Comparison of ENCODE assay signal across 30 cellular contexts in genomic region chr1:160123726-160124125, GRCh38. TPM values are rescaled to one million over a fixed set of nuclear protein-coding genes. Genes with fewer than 3 reads are reported as not detected.
DNase-seq lines count a peak whose midpoint lies in the region; ATAC-seq and TF ChIP-seq lines count a peak whose summit lies in the region.
"Had no signal": no experiment of that assay in that cellular context is flagged by ENCODE, and none has a peak within 500 bp of the region (broad histone marks: within the 10 kb centered on the region; RNA-seq: fewer than 3 reads in every experiment).

No MANE protein-coding gene starts in this region.

- H3K4me1 Mint-ChIP-seq in MCF 10A (ENCODE audit: insufficient read depth, unreplicated experiment), result peaks cover 34% of the 10 kb centered on the region
- H3K4me1 Mint-ChIP-seq: activated naive CD8-positive, alpha-beta T cell treated with anti-CD3 and anti-CD28 coated beads, Interleukin-2, amount 50 U/mL, for 24 hours; IgD-negative memory B cell; immature natural killer cell; memory B cell had no signal

- peak overlapping the region; percentile 93 for H3K27ac Mint-ChIP-seq in MCF 10A (ENCODE audit: low read depth, unreplicated experiment)
- H3K27ac Mint-ChIP-seq: activated naive CD8-positive, alpha-beta T cell treated with anti-CD3 and anti-CD28 coated beads, Interleukin-2, amount 50 U/mL, for 24 hours; activated T-cell treated with anti-CD3 and anti-CD28 coated beads, Interleukin-2, amount 50 U/mL, for 72 hours; CD14-positive monocyte; IgD-negative memory B cell; immature natural killer cell; memory B cell; neural progenitor cell had no signal

- no TSS peak for BruUV-seq in MCF 10A (replicated peaks; lab: Mats Ljungman, UMichigan)

- TF ChIP-seq CTCF in MCF 10A (IDR thresholded peaks at IDR 0.05; ENCODE audit: unreplicated experiment) (no peak), breast epithelium (IDR thresholded peaks at IDR 0.05) (no peak), thoracic aorta (IDR thresholded peaks at IDR 0.05) (no peak), thyroid gland (IDR thresholded peaks at IDR 0.05) (no peak)

- no peaks in the 10 kb centered on the region for H3K27me3 ChIP-seq in breast epithelium
- no peaks in the 10 kb centered on the region for H3K27me3 ChIP-seq in SJSA1 (replicated peaks)
- no peaks in the 10 kb centered on the region for H3K27me3 ChIP-seq in muscle layer of colon (ENCODE audit: control insufficient read depth in 1 of 2, insufficient read depth in 2 of 2, low read length in 2 of 2)
- H3K27me3 ChIP-seq in thoracic aorta (replicated peaks; ENCODE audit: insufficient read depth), result no peaks in the 10 kb centered on the region
- no peaks in the 10 kb centered on the region for H3K27me3 ChIP-seq in thyroid gland
- H3K27me3 ChIP-seq: neural progenitor cell, pancreas, spleen, stomach, transverse colon had no signal

- H3K27ac ChIP-seq in breast epithelium (no peak overlapping the region), SJSA1 (peak overlapping the region; percentile 84), muscle layer of colon (ENCODE audit: low read depth, low read length) (peak overlapping the region; percentile 14), thoracic aorta (peak overlapping the region; percentile 38 to 67), thyroid gland (no peak overlapping the region)
- H3K27ac ChIP-seq: 22Rv1, neural progenitor cell, pancreas, spleen had no signal

- no peaks in the 10 kb centered on the region for H3K9me3 Mint-ChIP-seq in MCF 10A (ENCODE audit: unreplicated experiment)
- H3K9me3 Mint-ChIP-seq: activated naive CD8-positive, alpha-beta T cell treated with anti-CD3 and anti-CD28 coated beads, Interleukin-2, amount 50 U/mL, for 24 hours; activated T-cell treated with anti-CD3 and anti-CD28 coated beads, Interleukin-2, amount 50 U/mL, for 72 hours; IgD-negative memory B cell; immature natural killer cell; memory B cell; neural progenitor cell had no signal

- DNase-seq in MCF 10A (ENCODE audit: unreplicated experiment), result no peak
- no peak for DNase-seq in breast epithelium (ENCODE audit: low spot score in 2 of 2)
- no peak for DNase-seq in SJSA1 (ENCODE audit: low read depth in 1 of 2, low spot score in 2 of 2)
- DNase-seq in thoracic aorta (ENCODE audit: low spot score), result no peak
- no peak for DNase-seq in NCI-H510A treated with DMSO at 0.1 percent for 48 hours (lab: John Stamatoyannopoulos, UW)
- DNase-seq in thyroid gland, result no peak
- DNase-seq: activated CD4-positive, alpha-beta T cell treated with anti-CD3 and anti-CD28 coated beads, Interleukin-2, amount 50 U/mL, for 48 hours; activated CD4-positive, CD25-positive, alpha-beta regulatory T cell treated with anti-CD3 and anti-CD28 coated beads, Interleukin-2, amount 50 U/mL, for 72 hours; activated naive CD8-positive, alpha-beta T cell treated with anti-CD3 and anti-CD28 coated beads, Interleukin-2, amount 50 U/mL, for 24 hours; activated T-cell treated with anti-CD3 and anti-CD28 coated beads, Interleukin-2, amount 50 U/mL, for 72 hours; immature natural killer cell; NCI-H1694; pancreas; retina; RPMI8226; stimulated activated CD8-positive, alpha-beta memory T cell treated with anti-CD3 and anti-CD28 coated beads, Interleukin-4, amount 100 ng/mL, for 48 hours; stomach; transverse colon had no signal

- H3K36me3 Mint-ChIP-seq in MCF 10A (ENCODE audit: insufficient read depth, unreplicated experiment), result peaks cover 6% of the 10 kb centered on the region
- H3K36me3 Mint-ChIP-seq: CD14-positive monocyte, IgD-negative memory B cell, immature natural killer cell, memory B cell had no signal

- H3K9ac ChIP-seq in muscle layer of colon (ENCODE audit: low read length), result no peak overlapping the region
- H3K9ac ChIP-seq: neural progenitor cell had no signal

- POLR2A ChIA-PET in MCF 10A (lab: Yijun Ruan, JAX), result interaction anchor here (0.6 to 3.0 kb wide), 11 partner anchors 13 to 162 kb away, joined by 3 to 16 read pairs (median 4); partner anchors contain the start of genes DCAF8, IGSF8 and PIGM

- H3K27me3 Mint-ChIP-seq in MCF 10A (ENCODE audit: insufficient read depth, unreplicated experiment), result no peaks in the 10 kb centered on the region

- H3K9me3 ChIP-seq in breast epithelium (no peaks in the 10 kb centered on the region), SJSA1 (replicated peaks) (no peaks in the 10 kb centered on the region), muscle layer of colon (ENCODE audit: low read length) (no peaks in the 10 kb centered on the region), thoracic aorta (no peaks in the 10 kb centered on the region), thyroid gland (no peaks in the 10 kb centered on the region)
- H3K9me3 ChIP-seq: pancreas, spleen, stomach, transverse colon had no signal

- H3K36me3 ChIP-seq in breast epithelium (no peaks in the 10 kb centered on the region), SJSA1 (no peaks in the 10 kb centered on the region), muscle layer of colon (ENCODE audit: insufficient read depth, low read length) (peaks cover 75% of the 10 kb centered on the region), thoracic aorta (peaks cover 60% of the 10 kb centered on the region), thyroid gland (no peaks in the 10 kb centered on the region)
- H3K36me3 ChIP-seq: pancreas, spleen, transverse colon had no signal

- intact Hi-C loops in MCF 10A (cut with micrococcal nuclease) (loop anchor here (2.0 kb wide), 1 partner anchor 25 kb away; no protein-coding TSS in a partner anchor), breast epithelium (cut with DNase I; ENCODE audit: low total_unique reads) (no loop called here), thyroid gland (cut with DNase I) (no loop called here)

- TF ChIP-seq POLR2A in breast epithelium (IDR thresholded peaks at IDR 0.05) (no peak), thyroid gland (IDR thresholded peaks at IDR 0.05) (no peak)

- H3K4me3 Mint-ChIP-seq in MCF 10A (ENCODE audit: unreplicated experiment), result peak overlapping the region; percentile 26
- H3K4me3 Mint-ChIP-seq: activated naive CD8-positive, alpha-beta T cell treated with anti-CD3 and anti-CD28 coated beads, Interleukin-2, amount 50 U/mL, for 24 hours; activated T-cell treated with anti-CD3 and anti-CD28 coated beads, Interleukin-2, amount 50 U/mL, for 72 hours; CD14-positive monocyte; IgD-negative memory B cell; immature natural killer cell; memory B cell; neural progenitor cell had no signal

- H3K4me3 ChIP-seq in breast epithelium (no peak overlapping the region), SJSA1 (no peak overlapping the region), muscle layer of colon (ENCODE audit: low read depth in 1 of 2, low read length in 2 of 2) (no peak overlapping the region), thoracic aorta (no peak overlapping the region), thyroid gland (replicated peaks in 1 of 3) (no peak overlapping the region)
- H3K4me3 ChIP-seq: neural progenitor cell, pancreas, spleen, stomach, transverse colon had no signal

- H3K4me1 ChIP-seq in breast epithelium, result no peaks in the 10 kb centered on the region
- peaks cover 45% of the 10 kb centered on the region for H3K4me1 ChIP-seq in SJSA1 (replicated peaks)
- peaks cover 24% of the 10 kb centered on the region for H3K4me1 ChIP-seq in muscle layer of colon (ENCODE audit: insufficient read depth, low read length)
- peaks cover 29 to 91% of the 10 kb centered on the region in 2 donors for H3K4me1 ChIP-seq in thoracic aorta (ENCODE audit: control insufficient read depth in 1 of 2, low read depth in 2 of 2)
- peaks cover 0 to 13% of the 10 kb centered on the region in 2 donors for H3K4me1 ChIP-seq in thyroid gland
- H3K4me1 ChIP-seq: pancreas had no signal

- ATAC-seq in thoracic aorta (ENCODE audit: insufficient number of reproducible peaks, low FRiP score, low read depth) (no peak), SK-N-SH treated with all-trans-retinoic acid at 6 μM for 48 hours (no peak)
- ATAC-seq: activated naive CD8-positive, alpha-beta T cell treated with anti-CD3 and anti-CD28 coated beads, Interleukin-2, amount 50 U/mL, for 24 hours; activated T-cell treated with anti-CD3 and anti-CD28 coated beads, Interleukin-2, amount 50 U/mL, for 72 hours; HCT116; pancreas had no signal

- CTCF ChIA-PET in MCF 10A (lab: Yijun Ruan, JAX), result interaction anchor here (0.6 to 5.6 kb wide), 27 partner anchors 10 to 286 kb away, joined by 3 to 56 read pairs (median 4); partner anchors contain the start of genes CASQ1, DCAF8 and KCNJ10

TF ChIP-seq in SK-N-SH treated with all-trans-retinoic acid at 6 μM for 48 hours, 23 proteins besides CTCF, POLR2A, EP300 and RAD21 (continues in another document):
- TF ChIP-seq ZFP3 (CRISPR knock-in tag; IDR thresholded peaks at IDR 0.05) (no peak), ISL1 (CRISPR knock-in tag; IDR thresholded peaks at IDR 0.05) (no peak), RARB (CRISPR knock-in tag; IDR thresholded peaks at IDR 0.05) (no peak)

RNA-seq across cellular contexts. Expression of gene ATP1A2, which starts 8.2 kb away (rescaled TPM):
- total RNA-seq in MCF 10A (2022) (0.07 TPM in 1 of 2 replicates, not detected in the other), breast epithelium (100 to 1,000 TPM in 1 of 3 donors, 1 to 10 TPM in 2; 3.9 to 229 (median 6.4) TPM), thoracic aorta (100 to 1,000 TPM in 1 of 2 donors, 10 to 100 TPM in 1; 86.0 to 146 TPM), thyroid gland (1 to 10 TPM; 1.1 to 4.2 (median 2.6) TPM)
- total RNA-seq in SJSA1 (2014; rRNA removed; shearing (Covaris generic)), result 1.2 TPM in 1 of 2 replicates, not detected in the other
- total RNA-seq: activated T-cell treated with anti-CD3 and anti-CD28 coated beads, Interleukin-2, amount 50 U/mL, for 72 hours; dermis microvascular lymphatic vessel endothelial cell; T-helper 2 cell treated with Interferon-gamma antibody and Interleukin-4, amounts not matched to agents 100 ng/mL and 5 ng/mL, for 36 hours had no signal

RNA-seq across cellular contexts. Expression of gene IGSF8, which starts 25.3 kb away (rescaled TPM):
- total RNA-seq in MCF 10A (2022) (13.8 and 19.7 TPM in 2 replicates), breast epithelium (10 to 100 TPM; 21.0 to 35.7 (median 24.5) TPM), thoracic aorta (10 to 100 TPM; 29.6 to 40.8 TPM), thyroid gland (10 to 100 TPM; 24.3 to 36.5 (median 28.2) TPM)
- total RNA-seq in SJSA1 (2014; rRNA removed; shearing (Covaris generic)), result 30.6 and 41.7 TPM in 2 replicates

RNA-seq across cellular contexts. Expression of gene ATP1A4, which starts 27.7 kb away (rescaled TPM):
- total RNA-seq in MCF 10A (2022) (not detected in 2 replicates), breast epithelium (1 to 10 TPM in 1 of 3 donors, not detected in 2; 4.5 TPM), thoracic aorta (1 to 10 TPM in 1 of 2 donors, under 1 TPM in 1; 0.68 to 1.1 TPM), thyroid gland (not detected)
- not detected in 2 replicates for total RNA-seq in SJSA1 (2014; rRNA removed; shearing (Covaris generic))
- total RNA-seq: activated T-cell treated with anti-CD3 and anti-CD28 coated beads, Interleukin-2, amount 50 U/mL, for 72 hours; dermis microvascular lymphatic vessel endothelial cell; fibroblast of lung; pancreas; T-helper 2 cell treated with Interferon-gamma antibody and Interleukin-4, amounts not matched to agents 100 ng/mL and 5 ng/mL, for 36 hours had no signal

RNA-seq across cellular contexts. Expression of gene KCNJ9, which starts 42.4 kb away (rescaled TPM):
- total RNA-seq in MCF 10A (2022), result 0.07 TPM in 1 of 2 replicates, not detected in the other
- total RNA-seq in breast epithelium, result not detected
- not detected in 2 replicates for total RNA-seq in SJSA1 (2014; rRNA removed; shearing (Covaris generic))
- total RNA-seq in thoracic aorta, result under 1 TPM in 1 of 2 donors, not detected in 1; 0.95 TPM
- not detected for total RNA-seq in thyroid gland
- total RNA-seq: dermis microvascular lymphatic vessel endothelial cell; pancreas; spleen; T-helper 2 cell treated with Interferon-gamma antibody and Interleukin-4, amounts not matched to agents 100 ng/mL and 5 ng/mL, for 36 hours had no signal

RNA-seq across cellular contexts. Expression of gene KCNJ10, which starts 53.8 kb away (rescaled TPM):
- total RNA-seq in MCF 10A (2022), result not detected in 2 replicates
- total RNA-seq in breast epithelium, result under 1 TPM in 1 of 3 donors, not detected in 2; 0.15 TPM
- total RNA-seq in SJSA1 (2014; rRNA removed; shearing (Covaris generic)), result not detected in 2 replicates
- total RNA-seq in thoracic aorta, result not detected
- total RNA-seq in thyroid gland, result under 1 TPM in 3 of 4 donors, not detected in 1; 0.13 to 0.45 (median 0.33) TPM
- total RNA-seq: dermis microvascular lymphatic vessel endothelial cell; fibroblast of lung; stomach; T-helper 2 cell treated with Interferon-gamma antibody and Interleukin-4, amounts not matched to agents 100 ng/mL and 5 ng/mL, for 36 hours; transverse colon had no signal

Comparison
In these comparisons a context has a peak if more than half of its experiments do, and no peak if none do; other contexts are left out.
1. H3K27ac ChIP-seq: peak in SJSA1 (single experiment), muscle layer of colon (single experiment) and thoracic aorta (2 of 2); none in breast epithelium (0 of 2) and thyroid gland (0 of 3).